Comparison of ENCODE assay signal across 8 cellular contexts in the genomic region with DNA sequence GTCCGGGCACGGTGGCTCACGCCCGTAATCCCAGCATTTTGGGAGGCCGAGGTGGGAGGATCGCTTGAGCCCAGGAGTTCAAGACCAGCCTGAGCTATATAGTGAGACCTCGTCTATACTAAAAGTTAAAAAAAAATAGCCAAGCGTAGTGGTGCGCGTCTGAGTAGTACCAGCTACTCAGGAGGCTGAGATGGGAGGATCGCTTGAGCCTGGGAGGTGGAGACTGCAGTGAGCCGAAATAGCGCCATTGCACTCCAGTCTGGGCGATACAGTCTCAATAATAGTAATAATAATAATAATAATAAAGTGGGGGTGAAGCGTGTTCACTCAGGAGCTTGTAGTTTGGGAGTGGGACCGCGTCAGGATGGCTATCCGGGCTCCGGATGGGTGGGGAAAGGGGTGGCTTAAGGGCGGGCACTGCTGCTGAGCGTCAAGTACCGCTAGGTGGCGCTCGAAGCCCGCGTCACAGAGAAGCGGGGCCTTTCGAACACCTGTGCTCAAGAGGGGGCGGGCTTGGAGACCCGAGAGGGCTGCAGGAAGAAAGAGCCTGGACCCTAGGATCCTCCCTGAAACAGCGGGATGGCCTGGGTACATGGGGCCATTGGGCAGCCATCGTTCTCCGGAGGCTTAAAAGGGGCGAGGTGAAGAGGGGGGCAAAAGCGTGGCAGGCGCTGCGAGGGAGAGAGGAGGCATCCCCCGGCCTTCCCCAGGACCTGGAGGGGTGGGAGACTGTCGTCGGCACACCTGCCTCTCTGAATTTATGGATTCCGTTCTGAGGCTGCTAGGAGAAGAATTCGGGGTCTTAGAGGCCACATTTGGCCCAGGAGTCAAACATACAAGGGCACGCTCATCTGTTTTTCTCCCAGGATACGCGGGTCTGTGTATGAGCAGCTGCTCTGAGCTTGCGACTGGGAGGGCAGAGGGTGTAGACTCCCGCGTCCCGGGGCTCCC. TPM values are rescaled to one million over a fixed set of nuclear protein-coding genes. Genes with fewer than 3 reads are reported as not detected.
DNase-seq lines count a peak whose midpoint lies in the region; ATAC-seq and TF ChIP-seq lines count a peak whose summit lies in the region.

No MANE protein-coding gene starts in this region.

- no peak overlapping the region for H3K4me3 ChIP-seq in cardiac fibroblast (replicated peaks in 1 of 2; ENCODE audit: low read depth in 2 of 2, low read length in 2 of 2)

- peak; percentile 88 for TF ChIP-seq CTCF in cardiac fibroblast (IDR thresholded peaks at IDR 0.05; ENCODE audit: low read depth, low read length)

- ATAC-seq in GM19351 (IDR thresholded peaks at IDR 0.05; ENCODE audit: unreplicated experiment), result peak; percentile 56
- peak; percentile 71 for ATAC-seq in left lobe of liver
- no peak for ATAC-seq in HG02884 (IDR thresholded peaks at IDR 0.05; ENCODE audit: unreplicated experiment)

- DNase-seq in AML-193 (lab: John Stamatoyannopoulos, UW), result peak; percentile 21 to 31
- peak; percentile 55 to 62 for DNase-seq in NCI-H1930 (lab: John Stamatoyannopoulos, UW)
- peak; percentile 44 for DNase-seq in activated CD4-positive, CD25-positive, alpha-beta regulatory T cell treated with anti-CD3 and anti-CD28 coated beads, Interleukin-2, amount 50 U/mL, for 16 hours (ENCODE audit: low read depth, low spot score)
- peak; percentile 53 to 55 for DNase-seq in cardiac fibroblast (ENCODE audit: low read depth in 2 of 2)
- peak; percentile 64 for DNase-seq in left lobe of liver (ENCODE audit: low spot score)
- DNase-seq in stimulated activated CD4-positive, alpha-beta T cell treated with anti-CD3 and anti-CD28 coated beads, TNF-alpha, amount 100 ng/mL, for 48 hours (ENCODE audit: low read depth in 3 of 3), result peak; percentile 53 to 75 (median 65)

RNA-seq across cellular contexts. Expression of a gene that starts 14.5 kb away (rescaled TPM):
- not detected for total RNA-seq in left lobe of liver
